In genomic region chr18:68054669-68055068, GRCh38 we compare ENCODE assay signal across 30 cellular contexts.
"Had no signal": no experiment of that assay in that cellular context is flagged by ENCODE, and none has a peak within 500 bp of the region (broad histone marks: within the 10 kb centered on the region; RNA-seq: fewer than 3 reads in every experiment).

No MANE protein-coding gene starts in this region.

- H3K4me1 Mint-ChIP-seq: naive thymus-derived CD8-positive, alpha-beta T cell; nephron progenitor cell; neural crest cell; stimulated activated naive B cell treated with anti-CD40 and anti-IgM and Interleukin-4, amounts not matched to agents 10 μg/mL and 1 μg/mL and 100 μg/mL, for 72 hours had no signal

- H3K27ac ChIP-seq: neutrophil, ovary, parathyroid adenoma, psoas muscle, right lobe of liver, sigmoid colon, stomach, thoracic aorta, thyroid gland, tibial nerve, upper lobe of left lung, vagina had no signal

- H3K9me3 Mint-ChIP-seq: nephron progenitor cell; stimulated activated naive B cell treated with anti-CD40 and anti-IgM and Interleukin-4, amounts not matched to agents 10 μg/mL and 1 μg/mL and 100 μg/mL, for 72 hours; stimulated activated naive CD8-positive, alpha-beta T cell treated with anti-CD3 and anti-CD28 coated beads, Interleukin-15, Interleukin-2, amounts not matched to agents 100 ng/mL and 50 ng/mL, for 24 hours had no signal

- H3K27ac Mint-ChIP-seq: naive thymus-derived CD8-positive, alpha-beta T cell; natural killer cell treated with Interleukin-12 subunit alpha and Interleukin-12 subunit beta and Interleukin-15 and Interleukin-18, amount 100 ng/mL, for 72 hours; nephron progenitor cell; progenitor cell of endocrine pancreas; stimulated activated naive B cell treated with anti-CD40 and anti-IgM and Interleukin-4, amounts not matched to agents 10 μg/mL and 1 μg/mL and 100 μg/mL, for 72 hours; stimulated activated naive CD8-positive, alpha-beta T cell treated with anti-CD3 and anti-CD28 coated beads, Interleukin-15, Interleukin-2, amounts not matched to agents 100 ng/mL and 50 ng/mL, for 24 hours had no signal

- H2AFZ ChIP-seq: parathyroid adenoma had no signal

- ATAC-seq: natural killer cell treated with Interleukin-12 subunit alpha and Interleukin-12 subunit beta and Interleukin-15 and Interleukin-18, amount 100 ng/mL, for 72 hours; psoas muscle; right cardiac atrium; right lobe of liver; stimulated activated naive B cell treated with anti-CD40 and anti-IgM and Interleukin-4, amounts not matched to agents 10 μg/mL and 1 μg/mL and 100 μg/mL, for 72 hours had no signal

- H3K36me3 ChIP-seq: neutrophil, ovary, right lobe of liver, sigmoid colon, stomach, thoracic aorta, thyroid gland, tibial nerve, upper lobe of left lung, vagina had no signal

- H3K36me3 Mint-ChIP-seq: naive thymus-derived CD8-positive, alpha-beta T cell; natural killer cell treated with Interleukin-12 subunit alpha and Interleukin-12 subunit beta and Interleukin-15 and Interleukin-18, amount 100 ng/mL, for 72 hours; stimulated activated naive B cell treated with anti-CD40 and anti-IgM and Interleukin-4, amounts not matched to agents 10 μg/mL and 1 μg/mL and 100 μg/mL, for 72 hours had no signal

- H3K27me3 ChIP-seq: neutrophil, ovary, right lobe of liver, sigmoid colon, stomach, thyroid gland, tibial nerve, upper lobe of left lung, vagina had no signal

- H3K27me3 Mint-ChIP-seq: natural killer cell treated with Interleukin-12 subunit alpha and Interleukin-12 subunit beta and Interleukin-15 and Interleukin-18, amount 100 ng/mL, for 72 hours; stimulated activated naive B cell treated with anti-CD40 and anti-IgM and Interleukin-4, amounts not matched to agents 10 μg/mL and 1 μg/mL and 100 μg/mL, for 72 hours; stimulated activated naive CD8-positive, alpha-beta T cell treated with anti-CD3 and anti-CD28 coated beads, Interleukin-15, Interleukin-2, amounts not matched to agents 100 ng/mL and 50 ng/mL, for 24 hours had no signal

- H3K4me1 ChIP-seq: parathyroid adenoma, psoas muscle, right lobe of liver, sigmoid colon, stomach, thyroid gland, tibial nerve, upper lobe of left lung, vagina had no signal

- DNase-seq: naive thymus-derived CD8-positive, alpha-beta T cell; nephron progenitor cell; nucleus accumbens; ovary; posterior cingulate gyrus; psoas muscle; right cardiac atrium; right lobe of liver; sigmoid colon; small intestine; stimulated activated CD4-positive, alpha-beta T cell treated with anti-CD3 and anti-CD28 coated beads, Interleukin-15, amount 100 ng/mL, for 24 hours; stimulated activated CD4-positive, alpha-beta T cell treated with anti-CD3 and anti-CD28 coated beads, Interleukin-2, amount 100 ng/mL, for 24 hours; stimulated activated CD4-positive, alpha-beta T cell treated with anti-CD3 and anti-CD28 coated beads, Interleukin-2, amount 100 ng/mL, for 48 hours; stimulated activated CD4-positive, alpha-beta T cell treated with anti-CD3 and anti-CD28 coated beads, Interleukin-4, amount 100 ng/mL, for 24 hours; stimulated activated naive B cell treated with anti-CD40 and anti-IgM and Interleukin-4, amounts not matched to agents 10 μg/mL and 1 μg/mL and 100 μg/mL, for 72 hours; stimulated activated naive CD4-positive, alpha-beta T cell treated with Interleukin-2 at 50 U/mL for 16 hours; stomach; thyroid gland; trophoblast cell; upper lobe of left lung had no signal

- H3K79me2 ChIP-seq: parathyroid adenoma had no signal

- H3K9me3 ChIP-seq: neutrophil, ovary, psoas muscle, right lobe of liver, sigmoid colon, stomach, thoracic aorta, thyroid gland, tibial nerve, upper lobe of left lung, vagina had no signal

- FAIRE-seq: small intestine, urothelium cell line had no signal

- H3K9ac ChIP-seq: parathyroid adenoma had no signal

- H3K4me3 Mint-ChIP-seq: naive thymus-derived CD8-positive, alpha-beta T cell; natural killer cell treated with Interleukin-12 subunit alpha and Interleukin-12 subunit beta and Interleukin-15 and Interleukin-18, amount 100 ng/mL, for 72 hours; nephron progenitor cell; neural crest cell; stimulated activated naive B cell treated with anti-CD40 and anti-IgM and Interleukin-4, amounts not matched to agents 10 μg/mL and 1 μg/mL and 100 μg/mL, for 72 hours; stimulated activated naive CD8-positive, alpha-beta T cell treated with anti-CD3 and anti-CD28 coated beads, Interleukin-15, Interleukin-2, amounts not matched to agents 100 ng/mL and 50 ng/mL, for 24 hours had no signal

- H3K4me3 ChIP-seq: ovary, psoas muscle, right lobe of liver, sigmoid colon, stomach, thoracic aorta, thyroid gland, tibial nerve, upper lobe of left lung, vagina had no signal
